Comparison of ENCODE assay signal across 24 cellular contexts in the genomic region with DNA sequence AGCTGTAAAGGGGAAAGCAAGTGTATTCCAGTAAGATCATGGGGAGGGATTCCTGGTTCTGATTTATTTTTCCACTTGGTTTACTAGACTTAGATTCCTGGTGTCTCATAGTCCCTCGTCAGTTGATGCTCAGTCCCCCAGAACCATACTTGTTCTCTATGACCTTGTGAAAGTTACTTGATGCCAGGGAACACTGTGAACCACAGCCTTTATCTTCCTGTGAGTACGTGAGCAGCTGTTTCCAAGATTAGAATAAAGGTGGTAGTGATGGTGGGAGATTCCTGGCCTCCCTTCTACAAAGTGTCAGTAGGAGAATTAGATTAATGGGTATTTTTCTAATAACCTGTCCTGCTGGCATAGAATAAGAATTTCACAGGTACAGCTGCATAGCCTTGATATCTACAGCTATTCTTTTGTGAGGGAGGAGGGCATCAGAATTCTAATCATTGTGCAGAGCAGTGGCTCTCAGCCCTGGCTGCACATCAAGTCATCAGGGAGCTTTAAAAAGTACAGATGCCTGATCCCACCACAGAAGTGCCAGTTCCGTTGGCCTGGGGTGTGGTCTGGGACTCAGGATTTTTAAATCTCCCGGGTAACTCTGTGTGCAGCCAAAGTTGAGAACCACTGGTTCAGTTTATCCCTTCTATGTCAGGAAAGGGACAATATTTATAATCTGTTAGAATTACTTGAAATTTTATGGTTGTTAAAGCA.
"Had no signal": no experiment of that assay in that cellular context is flagged by ENCODE, and none has a peak within 500 bp of the region (broad histone marks: within the 10 kb centered on the region; RNA-seq: fewer than 3 reads in every experiment).

No MANE protein-coding gene starts in this region.

- H3K4me3 ChIP-seq: adrenal gland, K562 had no signal

- H3K27ac ChIP-seq: adrenal gland had no signal

- H3K27me3 ChIP-seq: adrenal gland had no signal

- ATAC-seq: activated CD8-positive, alpha-beta T cell treated with anti-CD3 and anti-CD28 coated beads, Interleukin-2, amount 10 ng/mL, durations not matched to agents 7 days and 5 days; K562; PC-3; T-helper 17 cell; WTC11 had no signal

- DNase-seq: activated CD4-positive, alpha-beta T cell treated with anti-CD3 and anti-CD28 coated beads for 48 hours; activated CD4-positive, alpha-beta T cell treated with anti-CD3 and anti-CD28 coated beads, Interleukin-2, amount 50 U/mL, for 4 hours; activated CD4-positive, CD25-positive, alpha-beta regulatory T cell treated with anti-CD3 and anti-CD28 coated beads, Interleukin-2, amount 50 U/mL, for 72 hours; activated CD8-positive, alpha-beta memory T cell treated with anti-CD3 and anti-CD28 coated beads, Interleukin-2, amount 50 U/mL, for 48 hours; activated CD8-positive, alpha-beta T cell treated with anti-CD3 and anti-CD28 coated beads, Interleukin-2, amount 10 ng/mL, durations not matched to agents 7 days and 5 days; activated naive CD4-positive, alpha-beta T cell treated with anti-CD3 and anti-CD28 coated beads, Interleukin-2, amount 50 U/mL, for 16 hours; activated naive CD8-positive, alpha-beta T cell treated with anti-CD3 and anti-CD28 coated beads, Interleukin-2, amount 10 ng/mL, durations not matched to agents 7 days and 5 days; activated T-cell treated with anti-CD3 and anti-CD28 coated beads, Interleukin-2, amount 50 U/mL, for 1 hour; aorta; Karpas-422; MM.1S; NCI-H1105 treated with DMSO at 0.1 percent for 48 hours; NCI-H1436 treated with DMSO at 0.1 percent for 48 hours; NCI-H187; NCI-H2081; NCI-H446; NCI-H524; PC-3; SIG-M5; T-helper 17 cell; T-helper 9 cell had no signal

- H3K9me3 ChIP-seq: adrenal gland had no signal

- H3K36me3 ChIP-seq: adrenal gland had no signal
